7 cellular contexts compared by ENCODE assay signal in the genomic region with DNA sequence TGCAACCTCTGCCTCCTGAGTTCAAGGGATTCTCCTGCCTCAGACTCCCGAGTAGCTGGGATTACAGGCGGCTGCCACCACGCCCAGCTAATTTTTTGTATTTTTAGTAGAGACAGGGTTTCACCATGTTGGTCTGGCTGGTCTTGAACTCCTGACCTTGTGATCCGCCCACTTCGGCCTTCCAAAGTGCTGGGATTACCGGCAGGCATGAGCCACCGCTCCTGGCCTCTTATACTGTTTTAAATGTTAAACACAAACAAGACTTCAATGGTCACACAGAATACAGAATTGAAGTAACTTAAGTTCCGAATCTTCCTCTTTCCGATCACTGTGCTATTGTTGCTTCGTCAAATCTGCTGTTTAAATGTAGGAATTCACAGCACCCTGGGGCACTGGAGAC.
A peak's percentile ranks its signal among the peaks of the same experiment; 100 is the strongest.
DNase-seq lines count a peak whose midpoint lies in the region; ATAC-seq and TF ChIP-seq lines count a peak whose summit lies in the region.
"Not testable (repeated sequence)": the region's sequence is repeated elsewhere in the genome, so short reads cannot be mapped to it uniquely, and the experiment has no call there.

No MANE protein-coding gene starts in this region.

- H3K4me1 ChIP-seq in GM23248 (ENCODE audit: insufficient read depth) (peaks cover 63% of the 10 kb centered on the region), Panc1 (ENCODE audit: control insufficient read depth, insufficient read depth, low read length) (peaks cover 34% of the 10 kb centered on the region)

- not testable (repeated sequence) for H3K9me3 ChIP-seq in GM23248 (ENCODE audit: low read depth)
- peaks cover 12% of the 10 kb centered on the region for H3K9me3 ChIP-seq in Panc1 (ENCODE audit: control insufficient read depth, insufficient read depth, low read depth, low read length)

- BruUV-seq in Panc1 (replicated peaks; lab: Mats Ljungman, UMichigan) = not testable (repeated sequence)

- not testable (repeated sequence) for H3K27me3 ChIP-seq in GM23248 (replicated peaks; ENCODE audit: insufficient read depth); Panc1 (ENCODE audit: control insufficient read depth, insufficient read depth, low read length); dorsolateral prefrontal cortex

- H3K36me3 ChIP-seq in GM23248 (ENCODE audit: low read depth); Panc1 (ENCODE audit: control insufficient read depth, insufficient read depth, low read length): not testable (repeated sequence)

- intact Hi-C loops in Panc1 (cut with micrococcal nuclease; ENCODE audit: unreplicated experiment); dorsolateral prefrontal cortex (cut with DNase I): not testable (repeated sequence)
- intact Hi-C loops in activated CD4-positive, alpha-beta T cell treated with anti-CD3 and anti-CD28 coated beads, Interleukin-2, amount 10 ng/mL, durations not matched to agents 24 days and 14 days (cut with micrococcal nuclease) = loop anchor here (2.0 to 5.0 kb wide), 3 partner anchors 39 to 121 kb away; no protein-coding TSS in a partner anchor

- in situ Hi-C loops in GM23248 (cut with MboI); Panc1 (cut with HindIII; ENCODE audit: low pct_unique_long_range_greater_than_20kb, low sequenced_read_pairs): not testable (repeated sequence)

- H3K4me3 ChIP-seq in GM23248; Panc1 (ENCODE audit: low read depth in 2 of 2, low read length in 2 of 2); dorsolateral prefrontal cortex: not testable (repeated sequence)

- CTCF ChIA-PET in Panc1 (lab: Charles Lee) = not testable (repeated sequence)

- not testable (repeated sequence) for H3K36me3 Mint-ChIP-seq in activated CD4-positive, alpha-beta T cell treated with anti-CD3 and anti-CD28 coated beads, Interleukin-2, amount 10 ng/mL, durations not matched to agents 24 days and 14 days (ENCODE audit: low read depth); activated naive CD8-positive, alpha-beta T cell; naive B cell
- H3K36me3 Mint-ChIP-seq in stimulated activated effector memory CD8-positive, alpha-beta T cell treated with anti-CD3 and anti-CD28 coated beads, Interleukin-12 subunit alpha, Interleukin-12 subunit beta, amount 100 ng/mL, for 72 hours = peaks cover 12% of the 10 kb centered on the region

- not testable (repeated sequence) for H3K27me3 Mint-ChIP-seq in activated CD4-positive, alpha-beta T cell treated with anti-CD3 and anti-CD28 coated beads, Interleukin-2, amount 10 ng/mL, durations not matched to agents 24 days and 14 days; activated naive CD8-positive, alpha-beta T cell; naive B cell

- H3F3A ChIP-seq in GM23248 (ENCODE audit: insufficient read depth) = peaks cover 62% of the 10 kb centered on the region

- H3K27ac ChIP-seq in GM23248 (peak overlapping the region; percentile 98), Panc1 (ENCODE audit: low read length) (peak overlapping the region; percentile 98), dorsolateral prefrontal cortex (peak overlapping the region in 31 of 59 donors; percentile 4 to 85 (median 55))

- POLR2A ChIA-PET in Panc1 (lab: Charles Lee) = not testable (repeated sequence)

- not testable (repeated sequence) for H2AFZ ChIP-seq in GM23248

- H3K9me3 Mint-ChIP-seq in activated CD4-positive, alpha-beta T cell treated with anti-CD3 and anti-CD28 coated beads, Interleukin-2, amount 10 ng/mL, durations not matched to agents 24 days and 14 days; activated naive CD8-positive, alpha-beta T cell (ENCODE audit: low read depth); stimulated activated effector memory CD8-positive, alpha-beta T cell treated with anti-CD3 and anti-CD28 coated beads, Interleukin-12 subunit alpha, Interleukin-12 subunit beta, amount 100 ng/mL, for 72 hours: not testable (repeated sequence)
- H3K9me3 Mint-ChIP-seq in naive B cell = peaks cover 0 to 12% (median 2%) of the 10 kb centered on the region in 7 donors

- H3K27ac Mint-ChIP-seq in activated CD4-positive, alpha-beta T cell treated with anti-CD3 and anti-CD28 coated beads, Interleukin-2, amount 10 ng/mL, durations not matched to agents 24 days and 14 days = peak overlapping the region; percentile 75
- H3K27ac Mint-ChIP-seq in activated naive CD8-positive, alpha-beta T cell = peak overlapping the region; percentile 98
- peak overlapping the region; percentile 23 to 99 (median 96) for H3K27ac Mint-ChIP-seq in naive B cell
- peak overlapping the region; percentile 97 for H3K27ac Mint-ChIP-seq in stimulated activated effector memory CD8-positive, alpha-beta T cell treated with anti-CD3 and anti-CD28 coated beads, Interleukin-12 subunit alpha, Interleukin-12 subunit beta, amount 100 ng/mL, for 72 hours

- H3K79me2 ChIP-seq in GM23248 (ENCODE audit: insufficient read depth) = not testable (repeated sequence)

- not testable (repeated sequence) for ATAC-seq in Panc1; naive B cell (ENCODE audit: low read depth in 2 of 2); stimulated activated effector memory CD8-positive, alpha-beta T cell treated with anti-CD3 and anti-CD28 coated beads, Interleukin-12 subunit alpha, Interleukin-12 subunit beta, amount 100 ng/mL, for 72 hours

- peak overlapping the region; percentile 68 for H3K4me3 Mint-ChIP-seq in activated CD4-positive, alpha-beta T cell treated with anti-CD3 and anti-CD28 coated beads, Interleukin-2, amount 10 ng/mL, durations not matched to agents 24 days and 14 days
- H3K4me3 Mint-ChIP-seq in activated naive CD8-positive, alpha-beta T cell = peak overlapping the region; percentile 51
- H3K4me3 Mint-ChIP-seq in naive B cell = peak overlapping the region in 3 of 8 donors; percentile 28 to 91 (median 89)
- H3K4me3 Mint-ChIP-seq in stimulated activated effector memory CD8-positive, alpha-beta T cell treated with anti-CD3 and anti-CD28 coated beads, Interleukin-12 subunit alpha, Interleukin-12 subunit beta, amount 100 ng/mL, for 72 hours = peak overlapping the region; percentile 74

- peaks cover 75% of the 10 kb centered on the region for H3K4me1 Mint-ChIP-seq in activated CD4-positive, alpha-beta T cell treated with anti-CD3 and anti-CD28 coated beads, Interleukin-2, amount 10 ng/mL, durations not matched to agents 24 days and 14 days
- H3K4me1 Mint-ChIP-seq in activated naive CD8-positive, alpha-beta T cell (ENCODE audit: low read depth) = peaks cover 64% of the 10 kb centered on the region
- H3K4me1 Mint-ChIP-seq in naive B cell = peaks cover 65 to 83% (median 82%) of the 10 kb centered on the region in 3 donors
- H3K4me1 Mint-ChIP-seq in stimulated activated effector memory CD8-positive, alpha-beta T cell treated with anti-CD3 and anti-CD28 coated beads, Interleukin-12 subunit alpha, Interleukin-12 subunit beta, amount 100 ng/mL, for 72 hours = peaks cover 71% of the 10 kb centered on the region

- not testable (repeated sequence) for DNase-seq in GM23248; Panc1 (ENCODE audit: low read depth, low spot score); activated CD4-positive, alpha-beta T cell treated with anti-CD3 and anti-CD28 coated beads, Interleukin-2, amount 10 ng/mL, durations not matched to agents 24 days and 14 days; dorsolateral prefrontal cortex; naive B cell; stimulated activated effector memory CD8-positive, alpha-beta T cell treated with anti-CD3 and anti-CD28 coated beads, Interleukin-12 subunit alpha, Interleukin-12 subunit beta, amount 100 ng/mL, for 72 hours (ENCODE audit: low spot score in 2 of 2)

- TF ChIP-seq CTCF in Panc1 (IDR thresholded peaks at IDR 0.05); dorsolateral prefrontal cortex (IDR thresholded peaks at IDR 0.05 in 54 of 56, conservative IDR thresholded peaks at IDR 0.05 in 2 of 56; ENCODE audit: low read depth in 1 of 56, partially characterized antibody in 56 of 56): not testable (repeated sequence)

- not testable (repeated sequence) for H3K9me2 ChIP-seq in GM23248 (ENCODE audit: insufficient read depth)

- H4K20me1 ChIP-seq in GM23248 (ENCODE audit: insufficient read depth) = not testable (repeated sequence)

- WGBS in GM23248 (ENCODE audit: low coverage in 1 of 2, low lambda C conversion rate in 2 of 2, missing lambda C conversion rate in 2 of 2), 2 experiments = 73 to 79% methylated on average over 10 of the region's 10 CpGs

- peak overlapping the region; percentile 78 for H3K4me2 ChIP-seq in GM23248 (ENCODE audit: unreplicated experiment)

- peak overlapping the region; percentile 85 for H3K9ac ChIP-seq in GM23248
